In the genomic region with DNA sequence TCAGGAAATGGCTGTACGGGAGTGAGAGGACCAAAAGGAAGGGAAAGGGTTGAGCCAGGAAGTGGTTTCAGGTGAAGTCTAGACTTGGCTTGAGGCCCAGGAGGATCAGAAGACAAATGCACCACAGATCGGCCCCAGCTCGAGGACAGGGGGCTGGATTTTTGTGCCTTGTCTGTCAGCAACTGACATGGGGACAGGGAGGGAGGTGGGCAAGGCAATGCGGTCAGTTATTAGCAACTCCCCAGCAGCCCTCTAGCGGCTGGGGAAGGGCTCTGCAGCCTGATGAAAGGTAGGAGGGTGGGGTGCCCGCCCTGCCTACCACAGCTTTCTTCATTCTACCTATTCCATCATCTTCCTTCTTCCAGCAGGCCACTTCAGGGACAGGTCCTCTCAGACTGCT, we compare ENCODE assay signal across 8 cellular contexts. TPM values are rescaled to one million over a fixed set of nuclear protein-coding genes. Genes with fewer than 3 reads are reported as not detected.
A peak's percentile ranks its signal among the peaks of the same experiment; 100 is the strongest.
DNase-seq lines count a peak whose midpoint lies in the region; TF ChIP-seq lines count a peak whose summit lies in the region.

No MANE protein-coding gene starts in this region.

- H3K4me3 Mint-ChIP-seq in HFFc6 = no peak overlapping the region
- no peak overlapping the region for H3K4me3 Mint-ChIP-seq in activated T-helper 1 cell treated with anti-CD3 and anti-CD28 coated beads, Interleukin-12 subunit alpha, Interleukin-12 subunit beta, Interleukin-2, Interleukin-4 antibody, amounts not matched to agents 30 ng/mL and 10 ng/mL and 1 ng/mL, durations not matched to agents 14 hours and 24 hours and 36 hours

- BruUV-seq in mammary epithelial cell (replicated peaks; lab: Mats Ljungman, UMichigan) = no TSS peak

- no peak overlapping the region for H3K4me3 ChIP-seq in AG09309 (ENCODE audit: control insufficient read depth, low read depth, low read length)
- no peak overlapping the region for H3K4me3 ChIP-seq in mammary epithelial cell (replicated peaks in 1 of 3; ENCODE audit: insufficient read depth in 1 of 3, low read depth in 2 of 3, low read length in 3 of 3)

- no peak overlapping the region for H3K27ac ChIP-seq in mammary epithelial cell (ENCODE audit: insufficient read depth, low read depth, low read length)

- no peaks in the 10 kb centered on the region for H4K20me1 ChIP-seq in mammary epithelial cell (ENCODE audit: insufficient read depth, low read length)

- no peak overlapping the region for H3K27ac Mint-ChIP-seq in HFFc6
- H3K27ac Mint-ChIP-seq in activated T-helper 1 cell treated with anti-CD3 and anti-CD28 coated beads, Interleukin-12 subunit alpha, Interleukin-12 subunit beta, Interleukin-2, Interleukin-4 antibody, amounts not matched to agents 30 ng/mL and 10 ng/mL and 1 ng/mL, durations not matched to agents 14 hours and 24 hours and 36 hours = no peak overlapping the region

- H3K36me3 Mint-ChIP-seq in HFFc6 (ENCODE audit: low read depth) = no peaks in the 10 kb centered on the region
- no peaks in the 10 kb centered on the region for H3K36me3 Mint-ChIP-seq in activated T-helper 1 cell treated with anti-CD3 and anti-CD28 coated beads, Interleukin-12 subunit alpha, Interleukin-12 subunit beta, Interleukin-2, Interleukin-4 antibody, amounts not matched to agents 30 ng/mL and 10 ng/mL and 1 ng/mL, durations not matched to agents 14 hours and 24 hours and 36 hours (ENCODE audit: low read depth)

- dilution Hi-C loops in mammary epithelial cell (cut with HindIII; ENCODE audit: low sequenced_read_pairs) = no loop called here

- in situ Hi-C loops in mammary epithelial cell (cut with MboI; ENCODE audit: low sequenced_read_pairs in 2 of 2) = loop anchor here in 1 of 2 donors (5.0 kb wide), 1 partner anchor 483 kb away; no protein-coding TSS in a partner anchor

- H3K4me1 ChIP-seq in mammary epithelial cell (ENCODE audit: insufficient read depth, low read length) = no peaks in the 10 kb centered on the region

- peak overlapping the region; percentile 72 for H2AFZ ChIP-seq in mammary epithelial cell (ENCODE audit: low read depth, low read length)

- no peaks in the 10 kb centered on the region; the same call in 1 of the 2 replicates for H3K27me3 Mint-ChIP-seq in HFFc6 (ENCODE audit: insufficient read depth)
- H3K27me3 Mint-ChIP-seq in activated T-helper 1 cell treated with anti-CD3 and anti-CD28 coated beads, Interleukin-12 subunit alpha, Interleukin-12 subunit beta, Interleukin-2, Interleukin-4 antibody, amounts not matched to agents 30 ng/mL and 10 ng/mL and 1 ng/mL, durations not matched to agents 14 hours and 24 hours and 36 hours (ENCODE audit: insufficient read depth) = no peaks in the 10 kb centered on the region

- H3K36me3 ChIP-seq in mammary epithelial cell (ENCODE audit: insufficient read depth, low read length) = no peaks in the 10 kb centered on the region

- no peaks in the 10 kb centered on the region for H3K27me3 ChIP-seq in mammary epithelial cell (ENCODE audit: insufficient read depth, low read length)

- intact Hi-C loops in mammary epithelial cell (cut with micrococcal nuclease) = loop anchor here (10.0 kb wide), 1 partner anchor 145 kb away; no protein-coding TSS in a partner anchor
- intact Hi-C loops in activated T-helper 1 cell treated with anti-CD3 and anti-CD28 coated beads, Interleukin-12 subunit alpha, Interleukin-12 subunit beta, Interleukin-2, Interleukin-4 antibody, amounts not matched to agents 30 ng/mL and 10 ng/mL and 1 ng/mL, durations not matched to agents 14 hours and 24 hours and 36 hours (cut with micrococcal nuclease) = loop anchor here (10.0 kb wide), 1 partner anchor 185 kb away; no protein-coding TSS in a partner anchor

- H3K4me1 Mint-ChIP-seq in HFFc6 (ENCODE audit: low read depth) = peaks cover 14% of the 10 kb centered on the region
- peaks cover 12% of the 10 kb centered on the region for H3K4me1 Mint-ChIP-seq in activated T-helper 1 cell treated with anti-CD3 and anti-CD28 coated beads, Interleukin-12 subunit alpha, Interleukin-12 subunit beta, Interleukin-2, Interleukin-4 antibody, amounts not matched to agents 30 ng/mL and 10 ng/mL and 1 ng/mL, durations not matched to agents 14 hours and 24 hours and 36 hours (ENCODE audit: low read depth)

- no peaks in the 10 kb centered on the region for H3K9me3 Mint-ChIP-seq in HFFc6
- H3K9me3 Mint-ChIP-seq in activated T-helper 1 cell treated with anti-CD3 and anti-CD28 coated beads, Interleukin-12 subunit alpha, Interleukin-12 subunit beta, Interleukin-2, Interleukin-4 antibody, amounts not matched to agents 30 ng/mL and 10 ng/mL and 1 ng/mL, durations not matched to agents 14 hours and 24 hours and 36 hours = no peaks in the 10 kb centered on the region

- no peaks in the 10 kb centered on the region for H3K79me2 ChIP-seq in mammary epithelial cell (ENCODE audit: insufficient read depth, low read length)

- no peak overlapping the region for H3K4me2 ChIP-seq in mammary epithelial cell (ENCODE audit: insufficient read depth, low read depth, low read length)

- 39% methylated on average over 6 of the region's 6 CpGs for WGBS in mammary epithelial cell (ENCODE audit: low coverage, missing lambda C conversion rate)

- TF ChIP-seq CTCF in AG09309 (IDR thresholded peaks at IDR 0.05; ENCODE audit: control insufficient read depth, insufficient read depth, low read depth, low read length, missing control alignments) = peak; percentile 68
- peak; percentile 68 for TF ChIP-seq CTCF in GM10248 (IDR thresholded peaks at IDR 0.05; ENCODE audit: control extremely low read depth, extremely low read depth, low read depth, missing control alignments)
- peak; percentile 82 for TF ChIP-seq CTCF in HFFc6 (IDR thresholded peaks at IDR 0.05)
- peak; percentile 65 to 66 for TF ChIP-seq CTCF in mammary epithelial cell (conservative IDR thresholded peaks at IDR 0.05 in 1 of 2, IDR thresholded peaks at IDR 0.05 in 1 of 2; ENCODE audit: extremely low read depth in 1 of 2, insufficient read depth in 1 of 2, low read depth in 1 of 2, low read length in 2 of 2)

- H3K9ac ChIP-seq in mammary epithelial cell (ENCODE audit: insufficient read depth, low read length) = no peak overlapping the region

- CTCF ChIA-PET in GM10248 (lab: Yijun Ruan, JAX) = interaction anchor here (0.8 to 2.5 kb wide), 15 partner anchors 9 to 491 kb away, joined by 3 to 11 read pairs (median 5); no protein-coding TSS in a partner anchor
- CTCF ChIA-PET in mammary epithelial cell (lab: Charles Lee; ENCODE audit: low non-redundant PET) = no interaction called here

- H3K9me3 ChIP-seq in mammary epithelial cell (replicated peaks; ENCODE audit: insufficient read depth, low read length) = no peaks in the 10 kb centered on the region

- POLR2A ChIA-PET in GM10248 (lab: Yijun Ruan, JAX) = no interaction called here

- DNase-seq in AG09309 (ENCODE audit: low read depth) (no peak), GM10248 (ENCODE audit: extremely low spot score) (peak; percentile 58), HFFc6 (no peak), NCI-H2171 treated with DMSO at 0.1 percent for 48 hours (lab: John Stamatoyannopoulos, UW) (peak; percentile 35), mammary epithelial cell (no peak), medulla oblongata (ENCODE audit: extremely low spot score) (peak; percentile 39)
- DNase-seq in activated T-helper 1 cell treated with anti-CD3 and anti-CD28 coated beads, Interleukin-12 subunit alpha, Interleukin-12 subunit beta, Interleukin-2, Interleukin-4 antibody, amounts not matched to agents 30 ng/mL and 10 ng/mL and 1 ng/mL, durations not matched to agents 14 hours and 24 hours and 36 hours (ENCODE audit: low spot score) = no peak
- no peak for DNase-seq in activated CD8-positive, alpha-beta memory T cell treated with anti-CD3 and anti-CD28 coated beads, Interleukin-2, amount 50 U/mL, for 4 hours

RNA-seq across cellular contexts. Expression of gene CPO, which starts 50.0 kb away (rescaled TPM):
- total RNA-seq in HFFc6 (2021; fragmentation: NEBNext Ultra II Directional; extraction: Animal tissue kit (Norgen Biotek cat#: 25700)) = not detected
- not detected for total RNA-seq in mammary epithelial cell
- not detected for polyA plus RNA-seq in mammary epithelial cell
- not detected for polyA minus RNA-seq in mammary epithelial cell
- not detected in 2 replicates for total RNA-seq in activated T-helper 1 cell treated with anti-CD3 and anti-CD28 coated beads, Interleukin-12 subunit alpha, Interleukin-12 subunit beta, Interleukin-2, Interleukin-4 antibody, amounts not matched to agents 30 ng/mL and 10 ng/mL and 1 ng/mL, durations not matched to agents 14 hours and 24 hours and 36 hours

Comparison
In these comparisons a context has a peak if more than half of its experiments do, and no peak if none do; other contexts are left out.
1. DNase-seq: peak in GM10248 (single experiment), NCI-H2171 treated with DMSO at 0.1 percent for 48 hours (single experiment) and medulla oblongata (single experiment); none in AG09309 (single experiment), HFFc6 (single experiment), mammary epithelial cell (single experiment), activated T-helper 1 cell treated with anti-CD3 and anti-CD28 coated beads, Interleukin-12 subunit alpha, Interleukin-12 subunit beta, Interleukin-2, Interleukin-4 antibody, amounts not matched to agents 30 ng/mL and 10 ng/mL and 1 ng/mL, durations not matched to agents 14 hours and 24 hours and 36 hours (single experiment) and activated CD8-positive, alpha-beta memory T cell treated with anti-CD3 and anti-CD28 coated beads, Interleukin-2, amount 50 U/mL, for 4 hours (single experiment).
2. Peak in every context shown above with its lines, with median percentiles within 50 percentile points of each other: CTCF ChIP-seq.